ENCODE assay signal across 17 cellular contexts in genomic region chr16:3949287-3949686, GRCh38.
DNase-seq lines count a peak whose midpoint lies in the region; ATAC-seq and TF ChIP-seq lines count a peak whose summit lies in the region.
"Had no signal": no experiment of that assay in that cellular context is flagged by ENCODE, and none has a peak within 500 bp of the region (broad histone marks: within the 10 kb centered on the region; RNA-seq: fewer than 3 reads in every experiment).

No MANE protein-coding gene starts in this region.

- no TSS peak for BruUV-seq in MCF 10A (replicated peaks; lab: Mats Ljungman, UMichigan)

- H3K27me3 ChIP-seq in SJCRH30 = no peaks in the 10 kb centered on the region
- H3K27me3 ChIP-seq in left ventricle myocardium inferior (ENCODE audit: low read depth) = no peaks in the 10 kb centered on the region
- no peaks in the 10 kb centered on the region for H3K27me3 ChIP-seq in sigmoid colon

- no peak overlapping the region for H3K27ac Mint-ChIP-seq in MCF 10A (ENCODE audit: low read depth, unreplicated experiment)
- H3K27ac Mint-ChIP-seq: activated naive CD8-positive, alpha-beta T cell treated with anti-CD3 and anti-CD28 coated beads for 36 hours had no signal

- H3K4me3 Mint-ChIP-seq in MCF 10A (ENCODE audit: unreplicated experiment) = no peak overlapping the region
- H3K4me3 Mint-ChIP-seq: activated CD8-positive, alpha-beta memory T cell treated with anti-CD3 and anti-CD28 coated beads, Interleukin-2, amount 10 ng/mL, durations not matched to agents 7 days and 5 days; activated naive CD8-positive, alpha-beta T cell treated with anti-CD3 and anti-CD28 coated beads for 36 hours; stimulated activated effector memory CD8-positive, alpha-beta T cell treated with anti-CD3 and anti-CD28 coated beads, Interleukin-12 subunit alpha, Interleukin-12 subunit beta, amount 100 ng/mL, for 72 hours had no signal

- H3K4me3 ChIP-seq in SJCRH30 (peak overlapping the region; percentile 60), left ventricle myocardium inferior (peak overlapping the region; percentile 54), sigmoid colon (peak overlapping the region in 2 of 4 donors; percentile 7 to 23)
- H3K4me3 ChIP-seq: SK-N-MC had no signal

- WGBS in sigmoid colon, 2 donors = 46 to 58% methylated on average over 14 of the region's 14 CpGs

- TF ChIP-seq EP300 in sigmoid colon (IDR thresholded peaks at IDR 0.05) = no peak

- no peaks in the 10 kb centered on the region for H3K36me3 Mint-ChIP-seq in MCF 10A (ENCODE audit: insufficient read depth, unreplicated experiment)
- H3K36me3 Mint-ChIP-seq: activated CD8-positive, alpha-beta memory T cell treated with anti-CD3 and anti-CD28 coated beads, Interleukin-2, amount 10 ng/mL, durations not matched to agents 7 days and 5 days; activated naive CD8-positive, alpha-beta T cell treated with anti-CD3 and anti-CD28 coated beads for 36 hours; stimulated activated effector memory CD8-positive, alpha-beta T cell treated with anti-CD3 and anti-CD28 coated beads, Interleukin-12 subunit alpha, Interleukin-12 subunit beta, amount 100 ng/mL, for 72 hours had no signal

- H3K27ac ChIP-seq in SJCRH30 (peak overlapping the region; percentile 98), left ventricle myocardium inferior (replicated peaks) (peak overlapping the region; percentile 87), sigmoid colon (peak overlapping the region; percentile 70 to 85 (median 76))
- H3K27ac ChIP-seq: SK-N-MC, WERI-Rb-1 had no signal

- intact Hi-C loops in left ventricle myocardium inferior (cut with micrococcal nuclease) (no loop called here), sigmoid colon (cut with DNase I) (no loop called here), MCF 10A (cut with micrococcal nuclease) (no loop called here)

- H3K27me3 Mint-ChIP-seq in MCF 10A (ENCODE audit: insufficient read depth, unreplicated experiment) = peaks cover 4% of the 10 kb centered on the region

- H3K36me3 ChIP-seq in SJCRH30 (no peaks in the 10 kb centered on the region), left ventricle myocardium inferior (no peaks in the 10 kb centered on the region), sigmoid colon (no peaks in the 10 kb centered on the region)
- H3K36me3 ChIP-seq: WERI-Rb-1 had no signal

- peaks cover 58% of the 10 kb centered on the region for H3K4me1 ChIP-seq in SJCRH30
- peaks cover 64% of the 10 kb centered on the region for H3K4me1 ChIP-seq in left ventricle myocardium inferior
- H3K4me1 ChIP-seq in sigmoid colon = peaks cover 0 to 45% (median 38%) of the 10 kb centered on the region in 4 donors

- H3K9me3 ChIP-seq in SJCRH30 (replicated peaks) (no peaks in the 10 kb centered on the region), left ventricle myocardium inferior (replicated peaks) (no peaks in the 10 kb centered on the region), sigmoid colon (no peaks in the 10 kb centered on the region)

- CTCF ChIA-PET in MCF 10A (lab: Yijun Ruan, JAX) = interaction anchor here (2.6 kb wide), 1 partner anchor 10 kb away, joined by 23 read pairs; no protein-coding TSS in a partner anchor

- no peaks in the 10 kb centered on the region for H3K9me3 Mint-ChIP-seq in MCF 10A (ENCODE audit: unreplicated experiment)
- H3K9me3 Mint-ChIP-seq: activated naive CD8-positive, alpha-beta T cell treated with anti-CD3 and anti-CD28 coated beads for 36 hours; stimulated activated effector memory CD8-positive, alpha-beta T cell treated with anti-CD3 and anti-CD28 coated beads, Interleukin-12 subunit alpha, Interleukin-12 subunit beta, amount 100 ng/mL, for 72 hours had no signal

- DNase-seq in COLO668 (lab: John Stamatoyannopoulos, UW; ENCODE audit: unreplicated experiment) (peak; percentile 68), SJCRH30 (peak; percentile 89 to 90), left ventricle myocardium inferior (no peak), sigmoid colon (peak; percentile 65), MCF 10A (ENCODE audit: unreplicated experiment) (no peak), erythroblast (lab: John Stamatoyannopoulos, UW) (no peak)
- DNase-seq: activated CD8-positive, alpha-beta memory T cell treated with anti-CD3 and anti-CD28 coated beads, Interleukin-2, amount 10 ng/mL, durations not matched to agents 7 days and 5 days; activated naive CD8-positive, alpha-beta T cell treated with anti-CD3 and anti-CD28 coated beads for 36 hours; H7; left colon; NCI-H510A; occipital lobe; WERI-Rb-1 had no signal

- H3K4me1 Mint-ChIP-seq in MCF 10A (ENCODE audit: insufficient read depth, unreplicated experiment) = peaks cover 14% of the 10 kb centered on the region
- H3K4me1 Mint-ChIP-seq: activated naive CD8-positive, alpha-beta T cell treated with anti-CD3 and anti-CD28 coated beads for 36 hours; stimulated activated effector memory CD8-positive, alpha-beta T cell treated with anti-CD3 and anti-CD28 coated beads, Interleukin-12 subunit alpha, Interleukin-12 subunit beta, amount 100 ng/mL, for 72 hours had no signal

- POLR2A ChIA-PET in MCF 10A (lab: Yijun Ruan, JAX) = interaction anchor here (0.9 to 2.3 kb wide), 3 partner anchors 11 to 265 kb away, joined by 3 to 11 read pairs (median 4); no protein-coding TSS in a partner anchor

- no peak for TF ChIP-seq POLR2A in sigmoid colon (IDR thresholded peaks at IDR 0.05)
- TF ChIP-seq POLR2A in erythroblast (IDR thresholded peaks at IDR 0.05; ENCODE audit: low read length) = no peak

- ATAC-seq in GM18520 (IDR thresholded peaks at IDR 0.05; ENCODE audit: unreplicated experiment) = no peak
- ATAC-seq in GM21423 (IDR thresholded peaks at IDR 0.05; ENCODE audit: unreplicated experiment) = no peak
- ATAC-seq: activated CD8-positive, alpha-beta memory T cell treated with anti-CD3 and anti-CD28 coated beads, Interleukin-2, amount 10 ng/mL, durations not matched to agents 7 days and 5 days; left colon; stimulated activated effector memory CD8-positive, alpha-beta T cell treated with anti-CD3 and anti-CD28 coated beads, Interleukin-12 subunit alpha, Interleukin-12 subunit beta, amount 100 ng/mL, for 72 hours had no signal

- TF ChIP-seq CTCF in left ventricle myocardium inferior (IDR thresholded peaks at IDR 0.05; ENCODE audit: borderline replicate concordance) = no peak
- no peak for TF ChIP-seq CTCF in sigmoid colon (IDR thresholded peaks at IDR 0.05)
- no peak for TF ChIP-seq CTCF in MCF 10A (IDR thresholded peaks at IDR 0.05; ENCODE audit: unreplicated experiment)

Comparison
In these comparisons a context has a peak if more than half of its experiments do, and no peak if none do; other contexts are left out.
1. DNase-seq: peak in COLO668 (single experiment), SJCRH30 (2 of 2) and sigmoid colon (single experiment); none in left ventricle myocardium inferior (single experiment), MCF 10A (single experiment) and erythroblast (0 of 2).
2. Peak in every context shown above with its lines, with median percentiles within 50 percentile points of each other: H3K27ac ChIP-seq.